Comparison of ENCODE assay signal across 15 cellular contexts in the genomic region with DNA sequence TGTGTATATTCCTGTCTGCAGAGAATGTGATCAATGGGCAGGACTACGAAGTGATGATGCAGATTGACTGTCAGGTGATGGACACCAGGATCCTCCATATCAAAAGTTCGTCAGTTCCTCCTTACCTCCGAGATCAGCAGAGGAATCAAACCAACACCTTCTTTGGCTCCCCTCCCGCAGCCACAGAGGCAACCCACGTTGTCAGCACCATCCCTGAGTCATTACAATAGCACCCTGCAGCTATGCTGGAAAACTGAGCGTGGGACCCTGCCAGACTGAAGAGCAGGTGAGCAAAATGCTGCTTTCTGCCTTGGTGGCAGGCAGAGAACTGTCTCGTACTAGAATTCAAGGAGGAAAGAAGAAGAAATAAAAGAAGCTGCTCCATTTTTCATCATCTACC.
DNase-seq lines count a peak whose midpoint lies in the region; ATAC-seq and TF ChIP-seq lines count a peak whose summit lies in the region.
"Had no signal": no experiment of that assay in that cellular context is flagged by ENCODE, and none has a peak within 500 bp of the region (broad histone marks: within the 10 kb centered on the region; RNA-seq: fewer than 3 reads in every experiment).

No MANE protein-coding gene starts in this region.

- H3K4me1 ChIP-seq in foreskin keratinocyte: peaks cover 31% of the 10 kb centered on the region

- ATAC-seq in foreskin keratinocyte (peak; percentile 82), HG03439 (IDR thresholded peaks at IDR 0.05; ENCODE audit: unreplicated experiment) (no peak)
- ATAC-seq: natural killer cell treated with Interleukin-12 subunit alpha and Interleukin-12 subunit beta and Interleukin-15 and Interleukin-18, amount 100 ng/mL, for 72 hours had no signal

- H3K27ac ChIP-seq in foreskin keratinocyte: no peak overlapping the region
- H3K27ac ChIP-seq: ascending aorta had no signal

- no peaks in the 10 kb centered on the region for H3K27me3 ChIP-seq in foreskin keratinocyte
- H3K27me3 ChIP-seq: ascending aorta, BE2C had no signal

- DNase-seq in Ammon's horn (ENCODE audit: low spot score) (peak; percentile 54), ELR (ENCODE audit: low read depth) (peak; percentile 75), amniotic stem cell (lab: John Stamatoyannopoulos, UW) (peak; percentile 17), foreskin keratinocyte (peak; percentile 56 to 61), activated gamma-delta T cell (lab: John Stamatoyannopoulos, UW) (no peak), NCI-H1105 (lab: John Stamatoyannopoulos, UW) (no peak)
- DNase-seq: activated CD4-positive, alpha-beta T cell treated with anti-CD3 and anti-CD28 coated beads, Interleukin-2, amount 50 U/mL, for 1 hour; BE2C; NCI-H1092; NCI-H2171; NCI-H82; T-helper 2 cell had no signal

- TF ChIP-seq CTCF in foreskin keratinocyte (conservative IDR thresholded peaks at IDR 0.05): no peak

Comparison
In these comparisons a context has a peak if more than half of its experiments do, and no peak if none do; other contexts are left out.
1. DNase-seq: peak in Ammon's horn (single experiment), ELR (single experiment), amniotic stem cell (single experiment) and foreskin keratinocyte (2 of 2); none in activated gamma-delta T cell (single experiment) and NCI-H1105 (single experiment).